In genomic region chr4:105965183-105965800, GRCh38 we compare ENCODE assay signal across 13 cellular contexts.
"Had no signal": no experiment of that assay in that cellular context is flagged by ENCODE, and none has a peak within 500 bp of the region (broad histone marks: within the 10 kb centered on the region; RNA-seq: fewer than 3 reads in every experiment).

No MANE protein-coding gene starts in this region.

- H3K27ac Mint-ChIP-seq: activated CD8-positive, alpha-beta T cell treated with anti-CD3 and anti-CD28 coated beads for 36 hours; activated naive CD8-positive, alpha-beta T cell treated with anti-CD3 and anti-CD28 coated beads, Interleukin-2, amount 10 ng/mL, durations not matched to agents 7 days and 5 days; T-helper 1 cell treated with Interleukin-12 subunit alpha and Interleukin-12 subunit beta and Interleukin-4 antibody, amounts not matched to agents 30 μg/mL and 1 μg/mL, for 36 hours had no signal

- H3K4me3 Mint-ChIP-seq: activated CD8-positive, alpha-beta T cell treated with anti-CD3 and anti-CD28 coated beads for 36 hours; activated naive CD8-positive, alpha-beta T cell treated with anti-CD3 and anti-CD28 coated beads, Interleukin-2, amount 10 ng/mL, durations not matched to agents 7 days and 5 days; T-helper 1 cell treated with Interleukin-12 subunit alpha and Interleukin-12 subunit beta and Interleukin-4 antibody, amounts not matched to agents 30 μg/mL and 1 μg/mL, for 36 hours had no signal

- H3K4me1 Mint-ChIP-seq: activated naive CD8-positive, alpha-beta T cell treated with anti-CD3 and anti-CD28 coated beads, Interleukin-2, amount 10 ng/mL, durations not matched to agents 7 days and 5 days had no signal

- H3K27ac ChIP-seq: ovary, stomach, upper lobe of right lung had no signal

- H3K36me3 Mint-ChIP-seq: activated naive CD8-positive, alpha-beta T cell treated with anti-CD3 and anti-CD28 coated beads, Interleukin-2, amount 10 ng/mL, durations not matched to agents 7 days and 5 days had no signal

- H3K27me3 ChIP-seq: ovary, stomach, upper lobe of right lung had no signal

- H3K4me3 ChIP-seq: ovary, stomach, thoracic aorta, upper lobe of right lung had no signal

- H3K4me1 ChIP-seq: stomach had no signal

- H3K36me3 ChIP-seq: ovary, stomach had no signal

- H3K9me3 ChIP-seq: ovary, stomach, thoracic aorta, upper lobe of right lung had no signal

- H3K9me3 Mint-ChIP-seq: activated CD8-positive, alpha-beta T cell treated with anti-CD3 and anti-CD28 coated beads for 36 hours; activated naive CD8-positive, alpha-beta T cell treated with anti-CD3 and anti-CD28 coated beads, Interleukin-2, amount 10 ng/mL, durations not matched to agents 7 days and 5 days; T-helper 1 cell treated with Interleukin-12 subunit alpha and Interleukin-12 subunit beta and Interleukin-4 antibody, amounts not matched to agents 30 μg/mL and 1 μg/mL, for 36 hours had no signal

- DNase-seq: activated CD4-positive, alpha-beta T cell treated with anti-CD3 and anti-CD28 coated beads for 4 hours; activated CD8-positive, alpha-beta memory T cell treated with anti-CD3 and anti-CD28 coated beads, Interleukin-2, amount 50 U/mL, for 48 hours; activated CD8-positive, alpha-beta T cell treated with anti-CD3 and anti-CD28 coated beads for 36 hours; activated naive CD4-positive, alpha-beta T cell; activated naive CD8-positive, alpha-beta T cell treated with anti-CD3 and anti-CD28 coated beads, Interleukin-2, amount 10 ng/mL, durations not matched to agents 7 days and 5 days; hypothalamus; ovary; stimulated activated CD4-positive, alpha-beta T cell treated with anti-CD3 and anti-CD28 coated beads, Interleukin-12 subunit alpha, Interleukin-12 subunit beta, amount 100 ng/mL, for 4 hours; stimulated activated CD4-positive, alpha-beta T cell treated with anti-CD3 and anti-CD28 coated beads, Interleukin-2, amount 100 ng/mL, for 24 hours; stomach; upper lobe of right lung had no signal

- H3K27me3 Mint-ChIP-seq: activated naive CD8-positive, alpha-beta T cell treated with anti-CD3 and anti-CD28 coated beads, Interleukin-2, amount 10 ng/mL, durations not matched to agents 7 days and 5 days had no signal
